ENCODE assay signal across 18 cellular contexts in genomic region chr13:79434578-79434977, GRCh38. TPM values are rescaled to one million over a fixed set of nuclear protein-coding genes. Genes with fewer than 3 reads are reported as not detected.
DNase-seq lines count a peak whose midpoint lies in the region; ATAC-seq and TF ChIP-seq lines count a peak whose summit lies in the region.
"Had no signal": no experiment of that assay in that cellular context is flagged by ENCODE, and none has a peak within 500 bp of the region (broad histone marks: within the 10 kb centered on the region; RNA-seq: fewer than 3 reads in every experiment).

No MANE protein-coding gene starts in this region.

- H2BK12ac ChIP-seq in mesenchymal stem cell (ENCODE audit: low read length in 2 of 2), result no peak overlapping the region

- H3K79me1 ChIP-seq in mesenchymal stem cell (replicated peaks; ENCODE audit: low read length, poor library complexity, severe bottlenecking), result no peaks in the 10 kb centered on the region

- H3K14ac ChIP-seq in mesenchymal stem cell (ENCODE audit: low read length in 2 of 2), result no peak overlapping the region

- H3K9me3 ChIP-seq in body of pancreas (no peaks in the 10 kb centered on the region), mesenchymal stem cell (ENCODE audit: control insufficient read depth, low read length) (no peaks in the 10 kb centered on the region)
- H3K9me3 ChIP-seq in effector memory CD4-positive, alpha-beta T cell (ENCODE audit: control insufficient read depth, low read length), result no peaks in the 10 kb centered on the region
- H3K9me3 ChIP-seq: Peyer's patch, sigmoid colon, vagina had no signal

- WGBS in body of pancreas, 2 donors, result 32 to 33% methylated on average over 1 of the region's 1 CpG
- WGBS in mesenchymal stem cell, result no CpG with 5 or more reads among the region's 1 CpG

- TF ChIP-seq CTCF in AG09309 (IDR thresholded peaks at IDR 0.05; ENCODE audit: control insufficient read depth, insufficient read depth, low read depth, low read length, missing control alignments), result no peak
- TF ChIP-seq CTCF in body of pancreas (IDR thresholded peaks at IDR 0.05), result no peak

- no peak overlapping the region for H2AK5ac ChIP-seq in mesenchymal stem cell (ENCODE audit: low read length, severe bottlenecking)

- peak; percentile 44 for DNase-seq in AG09309 (ENCODE audit: low read depth)
- peak; percentile 60 for DNase-seq in M059J (ENCODE audit: low read depth)
- DNase-seq in body of pancreas, result no peak
- DNase-seq in mesenchymal stem cell, result peak; percentile 35
- no peak for DNase-seq in stimulated activated CD4-positive, alpha-beta T cell treated with anti-CD3 and anti-CD28 coated beads, Interleukin-4, amount 100 ng/mL, for 4 hours
- DNase-seq in effector memory CD4-positive, alpha-beta T cell, result no peak
- no peak for DNase-seq in NCI-H774 (lab: John Stamatoyannopoulos, UW)
- DNase-seq: activated CD4-positive, CD25-positive, alpha-beta regulatory T cell; AML-193; DMS 273 treated with DMSO at 0.1 percent for 48 hours; NCI-H187 treated with DMSO at 0.1 percent for 48 hours; NCI-H69; Peyer's patch; sigmoid colon; stimulated activated naive CD8-positive, alpha-beta T cell treated with anti-CD3 and anti-CD28 coated beads, Interleukin-15, Interleukin-2, amounts not matched to agents 100 U/mL and 50 U/mL, for 24 hours; T-helper 1 cell had no signal

- H3K23ac ChIP-seq in mesenchymal stem cell (ENCODE audit: low read length in 2 of 2), result no peak overlapping the region

- no peak overlapping the region for H2BK5ac ChIP-seq in mesenchymal stem cell (ENCODE audit: low read depth, low read length, poor library complexity, severe bottlenecking)

- no peak overlapping the region for H3K4ac ChIP-seq in mesenchymal stem cell (ENCODE audit: low read depth in 1 of 2, low read length in 2 of 2)

- H3K36me3 ChIP-seq in body of pancreas (replicated peaks in 1 of 2; ENCODE audit: insufficient read depth in 1 of 2, low read depth in 2 of 2) (no peaks in the 10 kb centered on the region), mesenchymal stem cell (ENCODE audit: control insufficient read depth in 1 of 2, insufficient read depth in 2 of 2, low read depth in 1 of 2, low read length in 2 of 2) (peaks cover 0 to 5% of the 10 kb centered on the region in 2 experiments)
- no peaks in the 10 kb centered on the region for H3K36me3 ChIP-seq in effector memory CD4-positive, alpha-beta T cell (ENCODE audit: control insufficient read depth, insufficient read depth, low read length)
- H3K36me3 ChIP-seq: Peyer's patch, sigmoid colon, vagina had no signal

- H2AFZ ChIP-seq in mesenchymal stem cell (ENCODE audit: low read depth, low read length), result no peak overlapping the region

- no peak overlapping the region for H2BK15ac ChIP-seq in mesenchymal stem cell (ENCODE audit: low read depth, poor library complexity, severe bottlenecking)

- peak overlapping the region; percentile 47 for H3K9ac ChIP-seq in mesenchymal stem cell (ENCODE audit: low read length)

- ATAC-seq in body of pancreas, result peak; percentile 45
- no peak for ATAC-seq in GM21528 (IDR thresholded peaks at IDR 0.05; ENCODE audit: low FRiP score, unreplicated experiment)
- ATAC-seq: stimulated activated naive CD8-positive, alpha-beta T cell treated with anti-CD3 and anti-CD28 coated beads, Interleukin-15, Interleukin-2, amounts not matched to agents 100 U/mL and 50 U/mL, for 24 hours had no signal

- TF ChIP-seq POLR2A in body of pancreas (IDR thresholded peaks at IDR 0.05), result no peak

- no peak overlapping the region for H2BK120ac ChIP-seq in mesenchymal stem cell (ENCODE audit: low read depth, low read length)

- no peaks in the 10 kb centered on the region for H3K27me3 ChIP-seq in body of pancreas
- H3K27me3 ChIP-seq in mesenchymal stem cell (ENCODE audit: control insufficient read depth in 1 of 2, insufficient read depth in 1 of 2, low read length in 2 of 2), result no peaks in the 10 kb centered on the region
- H3K27me3 ChIP-seq in effector memory CD4-positive, alpha-beta T cell (replicated peaks; ENCODE audit: control insufficient read depth, insufficient read depth, low read length, poor library complexity, severe bottlenecking), result no peaks in the 10 kb centered on the region
- H3K27me3 ChIP-seq: Peyer's patch, sigmoid colon, vagina had no signal

- no peak overlapping the region for H4K91ac ChIP-seq in mesenchymal stem cell (ENCODE audit: low read length)

- no peak overlapping the region for H3K18ac ChIP-seq in mesenchymal stem cell (ENCODE audit: low read depth in 1 of 2, low read length in 2 of 2)

- H3K4me3 ChIP-seq in AG09309 (ENCODE audit: control insufficient read depth, low read depth, low read length) (no peak overlapping the region), body of pancreas (no peak overlapping the region), mesenchymal stem cell (ENCODE audit: insufficient read depth in 1 of 2, low read depth in 1 of 2, low read length in 2 of 2) (no peak overlapping the region)
- no peak overlapping the region for H3K4me3 ChIP-seq in effector memory CD4-positive, alpha-beta T cell (ENCODE audit: insufficient read depth, low read depth, low read length, poor library complexity, severe bottlenecking)
- H3K4me3 ChIP-seq: Peyer's patch, sigmoid colon, vagina had no signal

- intact Hi-C loops in body of pancreas (cut with DNase I), result no loop called here

- H3K4me1 ChIP-seq in body of pancreas (no peaks in the 10 kb centered on the region), mesenchymal stem cell (ENCODE audit: control insufficient read depth, insufficient read depth, low read depth, low read length) (no peaks in the 10 kb centered on the region)
- no peaks in the 10 kb centered on the region for H3K4me1 ChIP-seq in effector memory CD4-positive, alpha-beta T cell (ENCODE audit: control insufficient read depth, insufficient read depth, low read length, poor library complexity, severe bottlenecking)
- H3K4me1 ChIP-seq: Peyer's patch, sigmoid colon, vagina had no signal

- no peak overlapping the region for H3K4me2 ChIP-seq in mesenchymal stem cell (ENCODE audit: low read length, poor library complexity, severe bottlenecking)

- H4K8ac ChIP-seq in mesenchymal stem cell (ENCODE audit: low read length), result no peak overlapping the region

- H3K27ac ChIP-seq in body of pancreas (no peak overlapping the region), mesenchymal stem cell (ENCODE audit: low read length, poor library complexity, severe bottlenecking) (no peak overlapping the region)
- H3K27ac ChIP-seq in effector memory CD4-positive, alpha-beta T cell (ENCODE audit: insufficient read depth, low read length, poor library complexity, severe bottlenecking), result no peak overlapping the region
- H3K27ac ChIP-seq: Peyer's patch, sigmoid colon, vagina had no signal

RNA-seq across cellular contexts. Expression of gene RBM26, which starts 28.5 kb away (rescaled TPM):
- total RNA-seq in M059J (2014; rRNA removed; shearing (Covaris generic)), result 15.3 and 19.8 TPM in 2 replicates
- total RNA-seq in body of pancreas, result 10 to 100 TPM; 32.3 to 38.1 TPM
- polyA plus RNA-seq in mesenchymal stem cell (2013, experiment 1 of 2), result 19.8 TPM
- 20.5 TPM for polyA plus RNA-seq in mesenchymal stem cell (2013, experiment 2 of 2)

RNA-seq across cellular contexts. Expression of gene NDFIP2, which starts 46.4 kb away (rescaled TPM):
- 21.7 and 36.8 TPM in 2 replicates for total RNA-seq in M059J (2014; rRNA removed; shearing (Covaris generic))
- 10 to 100 TPM; 16.8 to 18.9 TPM for total RNA-seq in body of pancreas
- 23.3 TPM for polyA plus RNA-seq in mesenchymal stem cell (2013, experiment 1 of 2)
- polyA plus RNA-seq in mesenchymal stem cell (2013, experiment 2 of 2), result 25.7 TPM

Comparison
In these comparisons a context has a peak if more than half of its experiments do, and no peak if none do; other contexts are left out.
1. DNase-seq: peak in AG09309 (single experiment), M059J (single experiment) and mesenchymal stem cell (single experiment); none in body of pancreas (0 of 4), stimulated activated CD4-positive, alpha-beta T cell treated with anti-CD3 and anti-CD28 coated beads, Interleukin-4, amount 100 ng/mL, for 4 hours (0 of 2), effector memory CD4-positive, alpha-beta T cell (0 of 3) and NCI-H774 (single experiment).